3 cellular contexts compared by ENCODE assay signal in the genomic region with DNA sequence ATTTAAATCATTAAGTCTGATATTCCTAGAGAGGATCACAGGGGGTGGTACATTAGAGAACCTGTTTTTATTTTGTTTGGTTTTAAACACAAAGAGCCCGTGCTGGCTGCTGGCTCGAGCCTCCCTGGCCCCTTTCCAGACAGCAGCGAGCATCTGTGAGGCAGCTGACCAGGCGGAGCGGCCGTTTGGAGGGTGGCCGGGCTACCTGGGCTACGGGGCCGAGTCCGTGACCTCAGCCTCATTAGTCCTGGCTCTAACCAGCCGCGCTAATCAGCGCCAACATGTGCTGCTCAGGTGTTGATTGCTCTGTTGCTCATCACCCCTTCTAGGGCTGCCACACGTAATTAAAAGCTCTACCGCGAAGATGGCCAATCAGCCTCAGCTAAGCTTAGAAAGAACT.
TF ChIP-seq lines count a peak whose summit lies in the region.

No MANE protein-coding gene starts in this region.

TF ChIP-seq in SK-N-SH treated with all-trans-retinoic acid at 6 μM for 48 hours, 23 proteins besides CTCF, POLR2A, EP300 and RAD21:
- TF ChIP-seq, protein P1, sequence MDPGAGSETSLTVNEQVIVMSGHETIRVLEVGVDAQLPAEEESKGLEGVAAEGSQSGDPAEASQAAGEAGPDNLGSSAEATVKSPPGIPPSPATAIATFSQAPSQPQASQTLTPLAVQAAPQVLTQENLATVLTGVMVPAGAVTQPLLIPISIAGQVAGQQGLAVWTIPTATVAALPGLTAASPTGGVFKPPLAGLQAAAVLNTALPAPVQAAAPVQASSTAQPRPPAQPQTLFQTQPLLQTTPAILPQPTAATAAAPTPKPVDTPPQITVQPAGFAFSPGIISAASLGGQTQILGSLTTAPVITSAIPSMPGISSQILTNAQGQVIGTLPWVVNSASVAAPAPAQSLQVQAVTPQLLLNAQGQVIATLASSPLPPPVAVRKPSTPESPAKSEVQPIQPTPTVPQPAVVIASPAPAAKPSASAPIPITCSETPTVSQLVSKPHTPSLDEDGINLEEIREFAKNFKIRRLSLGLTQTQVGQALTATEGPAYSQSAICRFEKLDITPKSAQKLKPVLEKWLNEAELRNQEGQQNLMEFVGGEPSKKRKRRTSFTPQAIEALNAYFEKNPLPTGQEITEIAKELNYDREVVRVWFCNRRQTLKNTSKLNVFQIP (CRISPR knock-in tag; IDR thresholded peaks at IDR 0.05; ENCODE audit: borderline replicate concordance, low read depth), result no peak
- peak; percentile 62; the same call in 1 of the 2 replicates for TF ChIP-seq TCF4 (CRISPR knock-in tag; IDR thresholded peaks at IDR 0.05; ENCODE audit: borderline replicate concordance)
- no peak for TF ChIP-seq ZNF565 (CRISPR knock-in tag; conservative IDR thresholded peaks at IDR 0.05; ENCODE audit: low read depth)
- TF ChIP-seq, protein P2, sequence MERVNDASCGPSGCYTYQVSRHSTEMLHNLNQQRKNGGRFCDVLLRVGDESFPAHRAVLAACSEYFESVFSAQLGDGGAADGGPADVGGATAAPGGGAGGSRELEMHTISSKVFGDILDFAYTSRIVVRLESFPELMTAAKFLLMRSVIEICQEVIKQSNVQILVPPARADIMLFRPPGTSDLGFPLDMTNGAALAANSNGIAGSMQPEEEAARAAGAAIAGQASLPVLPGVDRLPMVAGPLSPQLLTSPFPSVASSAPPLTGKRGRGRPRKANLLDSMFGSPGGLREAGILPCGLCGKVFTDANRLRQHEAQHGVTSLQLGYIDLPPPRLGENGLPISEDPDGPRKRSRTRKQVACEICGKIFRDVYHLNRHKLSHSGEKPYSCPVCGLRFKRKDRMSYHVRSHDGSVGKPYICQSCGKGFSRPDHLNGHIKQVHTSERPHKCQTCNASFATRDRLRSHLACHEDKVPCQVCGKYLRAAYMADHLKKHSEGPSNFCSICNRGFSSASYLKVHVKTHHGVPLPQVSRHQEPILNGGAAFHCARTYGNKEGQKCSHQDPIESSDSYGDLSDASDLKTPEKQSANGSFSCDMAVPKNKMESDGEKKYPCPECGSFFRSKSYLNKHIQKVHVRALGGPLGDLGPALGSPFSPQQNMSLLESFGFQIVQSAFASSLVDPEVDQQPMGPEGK (CRISPR knock-in tag; IDR thresholded peaks at IDR 0.05; ENCODE audit: borderline replicate concordance), result no peak

TF ChIP-seq in HepG2, 621 proteins besides CTCF, POLR2A, EP300 and RAD21:
- TF ChIP-seq, protein P3, sequence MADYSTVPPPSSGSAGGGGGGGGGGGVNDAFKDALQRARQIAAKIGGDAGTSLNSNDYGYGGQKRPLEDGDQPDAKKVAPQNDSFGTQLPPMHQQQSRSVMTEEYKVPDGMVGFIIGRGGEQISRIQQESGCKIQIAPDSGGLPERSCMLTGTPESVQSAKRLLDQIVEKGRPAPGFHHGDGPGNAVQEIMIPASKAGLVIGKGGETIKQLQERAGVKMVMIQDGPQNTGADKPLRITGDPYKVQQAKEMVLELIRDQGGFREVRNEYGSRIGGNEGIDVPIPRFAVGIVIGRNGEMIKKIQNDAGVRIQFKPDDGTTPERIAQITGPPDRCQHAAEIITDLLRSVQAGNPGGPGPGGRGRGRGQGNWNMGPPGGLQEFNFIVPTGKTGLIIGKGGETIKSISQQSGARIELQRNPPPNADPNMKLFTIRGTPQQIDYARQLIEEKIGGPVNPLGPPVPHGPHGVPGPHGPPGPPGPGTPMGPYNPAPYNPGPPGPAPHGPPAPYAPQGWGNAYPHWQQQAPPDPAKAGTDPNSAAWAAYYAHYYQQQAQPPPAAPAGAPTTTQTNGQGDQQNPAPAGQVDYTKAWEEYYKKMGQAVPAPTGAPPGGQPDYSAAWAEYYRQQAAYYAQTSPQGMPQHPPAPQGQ (CRISPR knock-in tag; IDR thresholded peaks at IDR 0.05; ENCODE audit: borderline replicate concordance), result no peak
- TF ChIP-seq ZBTB38 (CRISPR knock-in tag; IDR thresholded peaks at IDR 0.05), result peak; percentile 88

TF ChIP-seq in HEK293T, 16 proteins besides CTCF, POLR2A, EP300 and RAD21 (continued from another document):
- no peak for TF ChIP-seq ELF4 (IDR thresholded peaks at IDR 0.05)
- TF ChIP-seq, protein P4, sequence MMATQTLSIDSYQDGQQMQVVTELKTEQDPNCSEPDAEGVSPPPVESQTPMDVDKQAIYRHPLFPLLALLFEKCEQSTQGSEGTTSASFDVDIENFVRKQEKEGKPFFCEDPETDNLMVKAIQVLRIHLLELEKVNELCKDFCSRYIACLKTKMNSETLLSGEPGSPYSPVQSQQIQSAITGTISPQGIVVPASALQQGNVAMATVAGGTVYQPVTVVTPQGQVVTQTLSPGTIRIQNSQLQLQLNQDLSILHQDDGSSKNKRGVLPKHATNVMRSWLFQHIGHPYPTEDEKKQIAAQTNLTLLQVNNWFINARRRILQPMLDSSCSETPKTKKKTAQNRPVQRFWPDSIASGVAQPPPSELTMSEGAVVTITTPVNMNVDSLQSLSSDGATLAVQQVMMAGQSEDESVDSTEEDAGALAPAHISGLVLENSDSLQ (IDR thresholded peaks at IDR 0.05), result no peak
